In genomic region chr9:36148652-36149051, GRCh38 we compare ENCODE assay signal across 8 cellular contexts. TPM values are rescaled to one million over a fixed set of nuclear protein-coding genes. Genes with fewer than 3 reads are reported as not detected.
A peak's percentile ranks its signal among the peaks of the same experiment; 100 is the strongest.
DNase-seq lines count a peak whose midpoint lies in the region; ATAC-seq and TF ChIP-seq lines count a peak whose summit lies in the region.

No MANE protein-coding gene starts in this region.

- H3K27me3 Mint-ChIP-seq in activated T-cell treated with anti-CD3 and anti-CD28 coated beads, Interleukin-2, amount 50 U/mL, for 4 hours (ENCODE audit: low read depth), result no peaks in the 10 kb centered on the region

- H3K27ac ChIP-seq in fibroblast of lung (ENCODE audit: insufficient read depth, low read length), result peak overlapping the region; percentile 64
- H3K27ac ChIP-seq in thymus (ENCODE audit: low read depth), result peak overlapping the region; percentile 36

- no peak overlapping the region for H2AFZ ChIP-seq in fibroblast of lung (ENCODE audit: low read length)

- H3K4me3 Mint-ChIP-seq in activated T-cell treated with anti-CD3 and anti-CD28 coated beads, Interleukin-2, amount 50 U/mL, for 4 hours, result no peak overlapping the region

- H3K27me3 ChIP-seq in fibroblast of lung (ENCODE audit: control insufficient read depth, insufficient read depth, low read length) (no peaks in the 10 kb centered on the region), thymus (ENCODE audit: control insufficient read depth, insufficient read depth) (no peaks in the 10 kb centered on the region)

- peaks cover 3% of the 10 kb centered on the region for H3K36me3 ChIP-seq in fibroblast of lung (ENCODE audit: control insufficient read depth, insufficient read depth, low read length)
- H3K36me3 ChIP-seq in thymus (ENCODE audit: control insufficient read depth, insufficient read depth), result no peaks in the 10 kb centered on the region

- ATAC-seq in activated T-cell treated with anti-CD3 and anti-CD28 coated beads, Interleukin-2, amount 50 U/mL, for 4 hours, result peak in 1 of 2 donors; percentile 8
- peak; percentile 85 for ATAC-seq in omental fat pad (ENCODE audit: low FRiP score)
- no peak for ATAC-seq in HG03342 (IDR thresholded peaks at IDR 0.05; ENCODE audit: unreplicated experiment)

- H3K9me3 Mint-ChIP-seq in activated T-cell treated with anti-CD3 and anti-CD28 coated beads, Interleukin-2, amount 50 U/mL, for 4 hours, result peaks cover 12% of the 10 kb centered on the region

- peaks cover 19% of the 10 kb centered on the region for H3K36me3 Mint-ChIP-seq in activated T-cell treated with anti-CD3 and anti-CD28 coated beads, Interleukin-2, amount 50 U/mL, for 4 hours (ENCODE audit: insufficient read depth)

- no peak overlapping the region for H3K9ac ChIP-seq in fibroblast of lung (ENCODE audit: insufficient read depth, low read length)

- 50% methylated on average over 8 of the region's 8 CpGs for WGBS in thymus

- H3K4me1 ChIP-seq in fibroblast of lung (ENCODE audit: control insufficient read depth, extremely low read depth, insufficient read depth, low read length), result peaks cover 13% of the 10 kb centered on the region
- peaks cover 36% of the 10 kb centered on the region for H3K4me1 ChIP-seq in thymus (ENCODE audit: control insufficient read depth, insufficient read depth, low read length)

- no peak for TF ChIP-seq CTCF in fibroblast of lung (conservative IDR thresholded peaks at IDR 0.05 in 1 of 2, IDR thresholded peaks at IDR 0.05 in 1 of 2; ENCODE audit: low read depth in 1 of 2, low read length in 2 of 2)
- no peak for TF ChIP-seq CTCF in omental fat pad (IDR thresholded peaks at IDR 0.05)

- no peaks in the 10 kb centered on the region for H3K79me2 ChIP-seq in fibroblast of lung (ENCODE audit: control insufficient read depth, insufficient read depth, low read length)

- peak overlapping the region; percentile 48 for H3K4me2 ChIP-seq in fibroblast of lung (ENCODE audit: extremely low read depth, insufficient read depth, low read length)

- no peaks in the 10 kb centered on the region for H4K20me1 ChIP-seq in fibroblast of lung (ENCODE audit: control insufficient read depth, extremely low read depth, insufficient read depth, low read length)

- H3K9me3 ChIP-seq in fibroblast of lung (ENCODE audit: control insufficient read depth, insufficient read depth, low read depth, low read length) (no peaks in the 10 kb centered on the region), thymus (ENCODE audit: control insufficient read depth) (peaks cover 4% of the 10 kb centered on the region)

- H3K4me3 ChIP-seq in fibroblast of lung (replicated peaks in 1 of 4; ENCODE audit: control extremely low read depth in 1 of 4, insufficient read depth in 1 of 4, low read depth in 3 of 4, low read length in 4 of 4) (peak overlapping the region in 1 of 4 experiments; percentile 3), thymus (ENCODE audit: low read length) (no peak overlapping the region)

- peaks cover 90% of the 10 kb centered on the region for H3K4me1 Mint-ChIP-seq in activated T-cell treated with anti-CD3 and anti-CD28 coated beads, Interleukin-2, amount 50 U/mL, for 4 hours (ENCODE audit: low read depth)

- DNase-seq in SHP77 (lab: John Stamatoyannopoulos, UW), result peak; percentile 54 to 60
- DNase-seq in SHP77 treated with DMSO at 0.1 percent for 48 hours (lab: John Stamatoyannopoulos, UW), result no peak
- DNase-seq in NCI-H2196 (lab: John Stamatoyannopoulos, UW; ENCODE audit: unreplicated experiment), result peak; percentile 73
- peak; percentile 65 for DNase-seq in activated T-cell treated with anti-CD3 and anti-CD28 coated beads, Interleukin-2, amount 50 U/mL, for 4 hours
- DNase-seq in fibroblast of lung (ENCODE audit: low read depth in 2 of 2), result peak; percentile 97 to 99
- DNase-seq in omental fat pad (ENCODE audit: low spot score), result peak; percentile 99

RNA-seq across cellular contexts. Expression of gene GLIPR2, which starts 12.1 kb away (rescaled TPM):
- total RNA-seq in activated T-cell treated with anti-CD3 and anti-CD28 coated beads, Interleukin-2, amount 50 U/mL, for 4 hours, result 1 to 10 TPM; 5.3 to 7.6 (median 6.1) TPM
- total RNA-seq in fibroblast of lung, result 40.0 and 47.8 TPM in 2 replicates
- polyA plus RNA-seq in fibroblast of lung, result 57.8 and 108 TPM in 2 replicates
- polyA plus RNA-seq in fibroblast of lung (2012), result 44.5 and 88.5 TPM in 2 replicates
- 40.5 and 42.1 TPM in 2 replicates for polyA minus RNA-seq in fibroblast of lung (ENCODE audit: low replicate concordance)
- total RNA-seq in omental fat pad, result 10 to 100 TPM; 13.6 to 71.1 (median 42.2) TPM
- 27.0 TPM for polyA plus RNA-seq in thymus

RNA-seq across cellular contexts. Expression of gene CCIN, which starts 20.5 kb away (rescaled TPM):
- not detected for total RNA-seq in activated T-cell treated with anti-CD3 and anti-CD28 coated beads, Interleukin-2, amount 50 U/mL, for 4 hours
- total RNA-seq in fibroblast of lung (1.0 and 1.3 TPM in 2 replicates), omental fat pad (1 to 10 TPM in 1 of 4 donors, under 1 TPM in 2, not detected in 1; 0.65 to 2.5 (median 0.95) TPM)
- polyA plus RNA-seq in fibroblast of lung (0.40 and 0.55 TPM in 2 replicates), thymus (0.05 TPM)
- polyA plus RNA-seq in fibroblast of lung (2012), result 0.58 and 0.66 TPM in 2 replicates
- 0.63 and 4.3 TPM in 2 replicates for polyA minus RNA-seq in fibroblast of lung (ENCODE audit: low replicate concordance)

RNA-seq across cellular contexts. Expression of gene CLTA, which starts 42.1 kb away (rescaled TPM):
- total RNA-seq in activated T-cell treated with anti-CD3 and anti-CD28 coated beads, Interleukin-2, amount 50 U/mL, for 4 hours, result 100 to 1,000 TPM; 182 to 195 (median 183) TPM
- 238 and 302 TPM in 2 replicates for total RNA-seq in fibroblast of lung
- 341 and 388 TPM in 2 replicates for polyA plus RNA-seq in fibroblast of lung
- polyA plus RNA-seq in fibroblast of lung (2012), result 301 and 374 TPM in 2 replicates
- polyA minus RNA-seq in fibroblast of lung (ENCODE audit: low replicate concordance), result 46.5 and 77.4 TPM in 2 replicates
- total RNA-seq in omental fat pad, result 100 to 1,000 TPM; 180 to 187 (median 185) TPM
- 131 TPM for polyA plus RNA-seq in thymus
